21 cellular contexts compared by ENCODE assay signal in the genomic region with DNA sequence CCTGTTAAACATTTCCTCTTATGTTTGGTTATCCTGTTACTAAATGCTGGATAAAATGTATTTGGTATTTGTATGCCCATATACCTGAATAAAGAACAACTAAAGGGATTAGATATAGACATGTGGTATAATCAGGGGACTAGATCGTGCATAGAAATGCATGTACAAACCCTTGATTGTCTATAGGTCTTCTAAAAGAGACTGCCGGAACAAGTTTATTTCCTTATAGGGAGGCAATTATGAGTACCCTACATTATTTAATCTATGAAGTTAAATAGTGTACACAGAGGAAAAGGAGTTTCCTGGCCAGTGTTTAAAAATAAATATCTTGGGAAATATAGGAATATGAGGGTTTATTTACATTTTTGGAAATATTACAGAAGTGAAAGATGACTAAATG.
"Had no signal": no experiment of that assay in that cellular context is flagged by ENCODE, and none has a peak within 500 bp of the region (broad histone marks: within the 10 kb centered on the region; RNA-seq: fewer than 3 reads in every experiment).

No MANE protein-coding gene starts in this region.

- H3K27ac Mint-ChIP-seq: progenitor cell of endocrine pancreas, type B pancreatic cell had no signal

- H3K27me3 Mint-ChIP-seq: naive thymus-derived CD4-positive, alpha-beta T cell; natural killer cell treated with Interleukin-12 subunit alpha and Interleukin-12 subunit beta and Interleukin-15 and Interleukin-18, amount 100 ng/mL, for 72 hours; progenitor cell of endocrine pancreas; stimulated activated naive CD8-positive, alpha-beta T cell treated with anti-CD3 and anti-CD28 coated beads, Interleukin-15, amount 100 ng/mL, for 72 hours; type B pancreatic cell had no signal

- ATAC-seq: heart right ventricle; left cardiac atrium; left lung; lower lobe of right lung; naive thymus-derived CD4-positive, alpha-beta T cell; natural killer cell treated with Interleukin-12 subunit alpha and Interleukin-12 subunit beta and Interleukin-15 and Interleukin-18, amount 100 ng/mL, for 72 hours; right lobe of liver; stimulated activated naive CD8-positive, alpha-beta T cell treated with anti-CD3 and anti-CD28 coated beads, Interleukin-15, amount 100 ng/mL, for 72 hours had no signal

- H3K4me3 Mint-ChIP-seq: naive thymus-derived CD4-positive, alpha-beta T cell; natural killer cell treated with Interleukin-12 subunit alpha and Interleukin-12 subunit beta and Interleukin-15 and Interleukin-18, amount 100 ng/mL, for 72 hours; stimulated activated naive CD8-positive, alpha-beta T cell treated with anti-CD3 and anti-CD28 coated beads, Interleukin-15, amount 100 ng/mL, for 72 hours; type B pancreatic cell had no signal

- DNase-seq: heart right ventricle; islet precursor cell; left cardiac atrium; left lung; lower lobe of right lung; mammary epithelial cell; mesenchymal stem cell; naive thymus-derived CD4-positive, alpha-beta T cell; ovary; right lobe of liver; stimulated activated CD4-positive, alpha-beta T cell treated with anti-CD3 and anti-CD28 coated beads, Interleukin-1b, Interleukin-23, amount 100 ng/mL, for 48 hours; stimulated activated CD4-positive, alpha-beta T cell treated with anti-CD3 and anti-CD28 coated beads, Interleukin-2, amount 100 ng/mL, for 48 hours; stimulated activated CD4-positive, alpha-beta T cell treated with anti-CD3 and anti-CD28 coated beads, Interleukin-4, amount 100 ng/mL, for 4 hours; stimulated activated CD8-positive, alpha-beta memory T cell treated with anti-CD3 and anti-CD28 coated beads, Interleukin-4, amount 100 ng/mL, for 48 hours; stimulated activated naive CD4-positive, alpha-beta T cell treated with Interleukin-2 at 50 U/mL for 16 hours; stimulated activated naive CD8-positive, alpha-beta T cell treated with anti-CD3 and anti-CD28 coated beads, Interleukin-15, amount 100 ng/mL, for 72 hours; substantia nigra; uterus had no signal

- H3K9me3 Mint-ChIP-seq: naive thymus-derived CD4-positive, alpha-beta T cell; natural killer cell treated with Interleukin-12 subunit alpha and Interleukin-12 subunit beta and Interleukin-15 and Interleukin-18, amount 100 ng/mL, for 72 hours; stimulated activated naive CD8-positive, alpha-beta T cell treated with anti-CD3 and anti-CD28 coated beads, Interleukin-15, amount 100 ng/mL, for 72 hours; type B pancreatic cell had no signal
